ENCODE assay signal across 1 cellular context in genomic region chr4:183636923-183637322, GRCh38.
TF ChIP-seq lines count a peak whose summit lies in the region.

No MANE protein-coding gene starts in this region.

TF ChIP-seq in IMR-90, 13 proteins besides CTCF, POLR2A, EP300 and RAD21 (continued from another document):
- TF ChIP-seq BHLHE40 (IDR thresholded peaks at IDR 0.05; ENCODE audit: low read depth, low read length) (no peak), ELK1 (IDR thresholded peaks at IDR 0.05; ENCODE audit: borderline replicate concordance, low read depth, low read length) (no peak), FOS (IDR thresholded peaks at IDR 0.05; ENCODE audit: low read depth, low read length) (no peak), MXI1 (IDR thresholded peaks at IDR 0.05; ENCODE audit: borderline replicate concordance, low read depth, low read length) (no peak), MAZ (IDR thresholded peaks at IDR 0.05; ENCODE audit: borderline replicate concordance, low read depth, low read length) (no peak), NFE2L2 (IDR thresholded peaks at IDR 0.05; ENCODE audit: low read depth, low read length) (no peak), MAFK (IDR thresholded peaks at IDR 0.05; ENCODE audit: low read depth, low read length) (no peak), RCOR1 (IDR thresholded peaks at IDR 0.05; ENCODE audit: insufficient replicate concordance, low read length) (no peak), CEBPB (IDR thresholded peaks at IDR 0.05; ENCODE audit: low read depth, low read length) (no peak), SMC3 (IDR thresholded peaks at IDR 0.05; ENCODE audit: low read depth, low read length) (no peak), CHD1 (IDR thresholded peaks at IDR 0.05; ENCODE audit: low read depth, low read length) (no peak)
- TF ChIP-seq, protein P1, sequence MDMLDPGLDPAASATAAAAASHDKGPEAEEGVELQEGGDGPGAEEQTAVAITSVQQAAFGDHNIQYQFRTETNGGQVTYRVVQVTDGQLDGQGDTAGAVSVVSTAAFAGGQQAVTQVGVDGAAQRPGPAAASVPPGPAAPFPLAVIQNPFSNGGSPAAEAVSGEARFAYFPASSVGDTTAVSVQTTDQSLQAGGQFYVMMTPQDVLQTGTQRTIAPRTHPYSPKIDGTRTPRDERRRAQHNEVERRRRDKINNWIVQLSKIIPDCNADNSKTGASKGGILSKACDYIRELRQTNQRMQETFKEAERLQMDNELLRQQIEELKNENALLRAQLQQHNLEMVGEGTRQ (IDR thresholded peaks at IDR 0.05; ENCODE audit: low read depth, low read length): no peak
